1 cellular context compared by ENCODE assay signal in the genomic region with DNA sequence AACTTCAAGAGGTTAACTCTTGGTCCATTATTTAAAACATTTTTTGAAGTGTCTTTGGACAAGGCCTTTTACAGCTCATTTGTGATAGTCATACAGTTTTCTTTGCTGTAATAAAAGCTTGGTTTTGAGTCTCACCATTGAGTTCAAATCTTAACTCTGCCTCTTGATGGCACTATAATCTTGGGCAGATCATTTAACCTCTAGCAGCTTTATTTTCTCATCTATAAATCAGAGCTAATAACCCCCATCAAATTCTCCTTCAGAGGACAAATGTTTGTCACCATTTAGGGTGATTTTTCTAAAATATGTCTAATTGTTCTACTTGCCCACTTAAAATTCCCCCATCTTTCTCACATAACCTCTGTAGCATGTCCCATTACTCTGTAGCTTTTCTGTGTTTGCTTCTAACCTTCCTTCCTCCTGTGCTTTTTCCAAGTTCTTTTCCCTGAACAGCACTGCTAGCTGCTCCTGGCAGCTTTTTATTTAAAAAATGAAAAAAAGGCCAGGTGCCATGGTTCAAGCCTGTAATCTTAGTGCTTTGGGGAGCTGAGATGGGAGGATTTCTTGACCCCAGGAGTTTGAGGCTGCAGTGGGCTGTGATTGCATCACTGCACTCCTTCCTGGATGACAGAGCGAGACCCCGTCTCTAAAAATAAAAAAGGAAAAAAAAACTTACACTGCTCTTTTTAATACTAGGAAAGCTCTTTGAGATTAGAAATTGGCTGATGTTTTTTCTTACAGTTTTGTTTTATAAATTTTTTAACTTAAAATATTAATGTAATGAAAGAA.
TF ChIP-seq lines count a peak whose summit lies in the region.

No MANE protein-coding gene starts in this region.

TF ChIP-seq in IMR-90, 13 proteins besides CTCF, POLR2A, EP300 and RAD21 (continued from another document):
- no peak for TF ChIP-seq MAZ (IDR thresholded peaks at IDR 0.05; ENCODE audit: borderline replicate concordance, low read depth, low read length)
- TF ChIP-seq SMC3 (IDR thresholded peaks at IDR 0.05; ENCODE audit: low read depth, low read length), result no peak; the same call in 1 of the 2 replicates
- no peak for TF ChIP-seq CEBPB (IDR thresholded peaks at IDR 0.05; ENCODE audit: low read depth, low read length)
- TF ChIP-seq, protein P1, sequence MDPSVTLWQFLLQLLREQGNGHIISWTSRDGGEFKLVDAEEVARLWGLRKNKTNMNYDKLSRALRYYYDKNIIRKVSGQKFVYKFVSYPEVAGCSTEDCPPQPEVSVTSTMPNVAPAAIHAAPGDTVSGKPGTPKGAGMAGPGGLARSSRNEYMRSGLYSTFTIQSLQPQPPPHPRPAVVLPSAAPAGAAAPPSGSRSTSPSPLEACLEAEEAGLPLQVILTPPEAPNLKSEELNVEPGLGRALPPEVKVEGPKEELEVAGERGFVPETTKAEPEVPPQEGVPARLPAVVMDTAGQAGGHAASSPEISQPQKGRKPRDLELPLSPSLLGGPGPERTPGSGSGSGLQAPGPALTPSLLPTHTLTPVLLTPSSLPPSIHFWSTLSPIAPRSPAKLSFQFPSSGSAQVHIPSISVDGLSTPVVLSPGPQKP (IDR thresholded peaks at IDR 0.05; ENCODE audit: borderline replicate concordance, low read depth, low read length), result no peak
- no peak for TF ChIP-seq BHLHE40 (IDR thresholded peaks at IDR 0.05; ENCODE audit: low read depth, low read length)
- TF ChIP-seq RFX5 (IDR thresholded peaks at IDR 0.05; ENCODE audit: low read depth, low read length), result no peak
